27 cellular contexts compared by ENCODE assay signal in the genomic region with DNA sequence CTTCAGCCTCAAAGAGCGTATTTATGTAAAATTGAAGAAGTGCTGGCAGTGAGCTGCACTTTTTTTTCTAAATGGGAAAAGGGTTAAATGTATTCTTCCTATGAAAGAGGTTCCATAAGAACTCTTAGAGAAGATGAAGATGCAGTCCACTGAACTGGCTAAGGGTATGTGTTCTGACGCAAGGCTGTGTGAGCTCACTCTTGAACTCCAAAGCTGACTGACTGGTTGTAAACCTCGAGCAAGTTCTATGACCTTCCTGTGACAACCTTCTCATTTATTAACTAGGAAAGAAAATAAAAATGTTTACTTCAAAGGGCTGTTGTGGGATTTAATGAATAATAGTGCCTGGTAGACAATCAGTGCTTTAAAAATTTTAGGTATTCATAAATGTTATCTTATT. TPM values are rescaled to one million over a fixed set of nuclear protein-coding genes. Genes with fewer than 3 reads are reported as not detected.
A peak's percentile ranks its signal among the peaks of the same experiment; 100 is the strongest.
DNase-seq lines count a peak whose midpoint lies in the region; ATAC-seq and TF ChIP-seq lines count a peak whose summit lies in the region.
"Had no signal": no experiment of that assay in that cellular context is flagged by ENCODE, and none has a peak within 500 bp of the region (broad histone marks: within the 10 kb centered on the region; RNA-seq: fewer than 3 reads in every experiment).

No MANE protein-coding gene starts in this region.

- H3K27me3 Mint-ChIP-seq in stimulated activated naive CD8-positive, alpha-beta T cell treated with anti-CD3 and anti-CD28 coated beads, Interleukin-15, Interleukin-2, amounts not matched to agents 100 ng/mL and 50 ng/mL, for 24 hours, result peaks cover 4% of the 10 kb centered on the region
- H3K27me3 Mint-ChIP-seq: IgD-negative memory B cell; memory B cell; stimulated activated memory B cell treated with anti-CD40 and anti-IgM and Interleukin-4, amounts not matched to agents 10 μg/mL and 1 μg/mL and 100 μg/mL, for 72 hours had no signal

- H3K36me3 Mint-ChIP-seq in stimulated activated naive CD8-positive, alpha-beta T cell treated with anti-CD3 and anti-CD28 coated beads, Interleukin-15, Interleukin-2, amounts not matched to agents 100 ng/mL and 50 ng/mL, for 24 hours (ENCODE audit: low read depth), result peaks cover 24% of the 10 kb centered on the region

- H3K4me3 Mint-ChIP-seq in stimulated activated naive CD8-positive, alpha-beta T cell treated with anti-CD3 and anti-CD28 coated beads, Interleukin-15, Interleukin-2, amounts not matched to agents 100 ng/mL and 50 ng/mL, for 24 hours, result no peak overlapping the region
- H3K4me3 Mint-ChIP-seq: IgD-negative memory B cell; memory B cell; stimulated activated memory B cell treated with anti-CD40 and anti-IgM and Interleukin-4, amounts not matched to agents 10 μg/mL and 1 μg/mL and 100 μg/mL, for 72 hours had no signal

- TF ChIP-seq CTCF in epithelial cell of proximal tubule (conservative IDR thresholded peaks at IDR 0.05; ENCODE audit: low read depth, low read length), result no peak

- POLR2A ChIA-PET in HEK293T (lab: Yijun Ruan, JAX), result no interaction called here

- no peak for DNase-seq in stimulated activated naive CD8-positive, alpha-beta T cell treated with anti-CD3 and anti-CD28 coated beads, Interleukin-15, Interleukin-2, amounts not matched to agents 100 U/mL and 50 U/mL, for 24 hours
- DNase-seq in epithelial cell of proximal tubule (ENCODE audit: low read depth) (peak; percentile 67), left lobe of liver (ENCODE audit: low spot score) (no peak), HEK293T (ENCODE audit: extremely low spot score) (no peak), GOT3 (lab: John Stamatoyannopoulos, UW) (no peak), NCI-H1092 treated with DMSO at 0.1 percent for 48 hours (lab: John Stamatoyannopoulos, UW) (no peak)
- DNase-seq: activated CD4-positive, alpha-beta T cell treated with anti-CD3 and anti-CD28 coated beads, Interleukin-2, amount 50 U/mL, for 1 hour; activated CD8-positive, alpha-beta memory T cell treated with anti-CD3 and anti-CD28 coated beads, Interleukin-2, amount 50 U/mL, for 4 hours; C1 segment of cervical spinal cord; colonic mucosa; effector memory CD4-positive, alpha-beta T cell; NCI-H1436; NCI-H2107; NCI-H446 treated with DMSO at 0.1 percent for 48 hours; Right ventricle myocardium superior; small intestine; stimulated activated CD4-positive, alpha-beta T cell treated with anti-CD3 and anti-CD28 coated beads, Interleukin-2, amount 100 ng/mL, for 48 hours; T-helper 9 cell had no signal

- peak overlapping the region; percentile 97 for H3K27ac Mint-ChIP-seq in stimulated activated naive CD8-positive, alpha-beta T cell treated with anti-CD3 and anti-CD28 coated beads, Interleukin-15, Interleukin-2, amounts not matched to agents 100 ng/mL and 50 ng/mL, for 24 hours
- H3K27ac Mint-ChIP-seq: IgD-negative memory B cell; memory B cell; stimulated activated memory B cell treated with anti-CD40 and anti-IgM and Interleukin-4, amounts not matched to agents 10 μg/mL and 1 μg/mL and 100 μg/mL, for 72 hours had no signal

- H3K4me1 Mint-ChIP-seq in stimulated activated naive CD8-positive, alpha-beta T cell treated with anti-CD3 and anti-CD28 coated beads, Interleukin-15, Interleukin-2, amounts not matched to agents 100 ng/mL and 50 ng/mL, for 24 hours (ENCODE audit: low read depth), result peaks cover 40% of the 10 kb centered on the region

- ATAC-seq in stimulated activated naive CD8-positive, alpha-beta T cell treated with anti-CD3 and anti-CD28 coated beads, Interleukin-15, Interleukin-2, amounts not matched to agents 100 U/mL and 50 U/mL, for 24 hours, result no peak
- ATAC-seq in left lobe of liver, result peak; percentile 27
- ATAC-seq: stimulated activated memory B cell treated with anti-CD40 and anti-IgM and Interleukin-4, amounts not matched to agents 10 μg/mL and 1 μg/mL and 100 μg/mL, for 72 hours had no signal

- H3K9me3 Mint-ChIP-seq in stimulated activated naive CD8-positive, alpha-beta T cell treated with anti-CD3 and anti-CD28 coated beads, Interleukin-15, Interleukin-2, amounts not matched to agents 100 ng/mL and 50 ng/mL, for 24 hours, result no peaks in the 10 kb centered on the region
- H3K9me3 Mint-ChIP-seq: IgD-negative memory B cell; memory B cell; stimulated activated memory B cell treated with anti-CD40 and anti-IgM and Interleukin-4, amounts not matched to agents 10 μg/mL and 1 μg/mL and 100 μg/mL, for 72 hours had no signal

- no peak overlapping the region for H3K4me3 ChIP-seq in epithelial cell of proximal tubule (ENCODE audit: low read depth, low read length)
- H3K4me3 ChIP-seq: adrenal gland, breast epithelium, colonic mucosa, esophagus muscularis mucosa, HAP-1, thoracic aorta had no signal

- CTCF ChIA-PET in HEK293T (lab: Yijun Ruan, JAX), result no interaction called here

TF ChIP-seq in HEK293T, 16 proteins besides CTCF, POLR2A, EP300 and RAD21:
- no peak for TF ChIP-seq L3MBTL2 (conservative IDR thresholded peaks at IDR 0.05)
- TF ChIP-seq TARDBP (IDR thresholded peaks at IDR 0.05), result no peak
- no peak for TF ChIP-seq HDGF (IDR thresholded peaks at IDR 0.05; ENCODE audit: borderline replicate concordance)

RNA-seq across cellular contexts. Expression of a gene that starts 46.7 kb away (rescaled TPM):
- total RNA-seq in epithelial cell of proximal tubule (13.7 and 21.9 TPM in 2 replicates), left lobe of liver (2.8 TPM)

RNA-seq across cellular contexts. Expression of a gene that starts 59.3 kb away (rescaled TPM):
- total RNA-seq in epithelial cell of proximal tubule (0.07 and 1.3 TPM in 2 replicates), left lobe of liver (0.13 TPM)
- total RNA-seq: Right ventricle myocardium superior had no signal
